In genomic region chr17:14201595-14201994, GRCh38 we compare ENCODE assay signal across 9 cellular contexts. TPM values are rescaled to one million over a fixed set of nuclear protein-coding genes. Genes with fewer than 3 reads are reported as not detected.
DNase-seq lines count a peak whose midpoint lies in the region; ATAC-seq and TF ChIP-seq lines count a peak whose summit lies in the region.
"Had no signal": no experiment of that assay in that cellular context is flagged by ENCODE, and none has a peak within 500 bp of the region (broad histone marks: within the 10 kb centered on the region; RNA-seq: fewer than 3 reads in every experiment).

No MANE protein-coding gene starts in this region.

- H3K4me3 Mint-ChIP-seq in T-helper 17 cell = peak overlapping the region; percentile 87
- H3K4me3 Mint-ChIP-seq in immature natural killer cell = peak overlapping the region; percentile 68 to 83 (median 76)

- H3K4me1 ChIP-seq in thyroid gland = peaks cover 6 to 18% of the 10 kb centered on the region in 2 donors

- no peaks in the 10 kb centered on the region for H3K27me3 Mint-ChIP-seq in T-helper 17 cell
- H3K27me3 Mint-ChIP-seq in immature natural killer cell (ENCODE audit: low read depth in 3 of 3) = peaks cover 5 to 10% (median 8%) of the 10 kb centered on the region in 3 donors

- intact Hi-C loops in thyroid gland (cut with DNase I) = no loop called here

- peaks cover 86% of the 10 kb centered on the region for H3K4me1 Mint-ChIP-seq in T-helper 17 cell
- H3K4me1 Mint-ChIP-seq in immature natural killer cell = peaks cover 100% of the 10 kb centered on the region in 2 donors

- H3K9me3 ChIP-seq in T-helper 17 cell (ENCODE audit: control insufficient read depth, low read length, poor library complexity, severe bottlenecking) = no peaks in the 10 kb centered on the region
- H3K9me3 ChIP-seq in thyroid gland = no peaks in the 10 kb centered on the region

- WGBS in thyroid gland, 2 donors = 68 to 70% methylated on average over 7 of the region's 7 CpGs

- H3K27me3 ChIP-seq in thyroid gland = no peaks in the 10 kb centered on the region

- peak; percentile 76 for ATAC-seq in T-helper 17 cell
- ATAC-seq in GM18858 (IDR thresholded peaks at IDR 0.05; ENCODE audit: unreplicated experiment) = no peak
- no peak for ATAC-seq in GM19351 (IDR thresholded peaks at IDR 0.05; ENCODE audit: unreplicated experiment)

- DNase-seq in T-helper 17 cell (peak in 2 of 3 donors; percentile 41 to 42), immature natural killer cell (peak; percentile 51 to 75 (median 61)), thyroid gland (no peak)
- DNase-seq in activated T-cell treated with anti-CD3 and anti-CD28 coated beads, Interleukin-2, amount 50 U/mL, for 1 hour = peak; percentile 64
- DNase-seq in stimulated activated naive CD4-positive, alpha-beta T cell treated with Interleukin-2 at 50 U/mL for 16 hours (lab: John Stamatoyannopoulos, UW) = peak; percentile 54
- DNase-seq: foreskin melanocyte, NCI-H2081 had no signal

- H3K9me3 Mint-ChIP-seq in immature natural killer cell = no peaks in the 10 kb centered on the region

- H3K36me3 Mint-ChIP-seq in T-helper 17 cell (ENCODE audit: low read depth) = peaks cover 3% of the 10 kb centered on the region
- H3K36me3 Mint-ChIP-seq in immature natural killer cell = peaks cover 0 to 11% (median 2%) of the 10 kb centered on the region in 3 donors

- peak overlapping the region; percentile 97 for H3K27ac Mint-ChIP-seq in T-helper 17 cell
- H3K27ac Mint-ChIP-seq in immature natural killer cell = peak overlapping the region; percentile 86 to 96 (median 94)

- no peaks in the 10 kb centered on the region for H3K36me3 ChIP-seq in thyroid gland

- no peak overlapping the region for H3K27ac ChIP-seq in thyroid gland

- TF ChIP-seq CTCF in thyroid gland (IDR thresholded peaks at IDR 0.05) = no peak

- no peak for TF ChIP-seq POLR2A in thyroid gland (IDR thresholded peaks at IDR 0.05)

- no peak overlapping the region for H3K4me3 ChIP-seq in thyroid gland (replicated peaks in 1 of 3)

RNA-seq across cellular contexts. Expression of gene CDRT15, which starts 35.1 kb away (rescaled TPM):
- total RNA-seq in T-helper 17 cell = not detected
- not detected for polyA plus RNA-seq in immature natural killer cell
- not detected for total RNA-seq in thyroid gland

Comparison
In these comparisons a context has a peak if more than half of its experiments do, and no peak if none do; other contexts are left out.
1. DNase-seq: peak in T-helper 17 cell (2 of 3), activated T-cell treated with anti-CD3 and anti-CD28 coated beads, Interleukin-2, amount 50 U/mL, for 1 hour (single experiment), immature natural killer cell (3 of 3) and stimulated activated naive CD4-positive, alpha-beta T cell treated with Interleukin-2 at 50 U/mL for 16 hours (single experiment); none in thyroid gland (0 of 2).